In genomic region chr17:83193336-83194188, GRCh38 we compare ENCODE assay signal across 11 cellular contexts.
DNase-seq lines count a peak whose midpoint lies in the region; ATAC-seq and TF ChIP-seq lines count a peak whose summit lies in the region.
"Had no signal": no experiment of that assay in that cellular context is flagged by ENCODE, and none has a peak within 500 bp of the region (broad histone marks: within the 10 kb centered on the region; RNA-seq: fewer than 3 reads in every experiment).

No MANE protein-coding gene starts in this region.

- peak; percentile 4 for DNase-seq in activated CD4-positive, alpha-beta T cell treated with anti-CD3 and anti-CD28 coated beads, Interleukin-2, amount 10 ng/mL, durations not matched to agents 7 days and 5 days
- no peak for DNase-seq in activated CD4-positive, alpha-beta T cell treated with anti-CD3 and anti-CD28 coated beads, Interleukin-2, amount 50 U/mL, for 1 hour
- DNase-seq in activated T-cell treated with anti-CD3 and anti-CD28 coated beads, Interleukin-2, amount 50 U/mL, for 4 hours: peak; percentile 4
- DNase-seq in left lung (peak; percentile 50 to 84), suprapubic skin (ENCODE audit: low spot score in 2 of 2) (peak; percentile 75 to 78), iPS-NIHi7 (ENCODE audit: extremely low spot score) (no peak), GM20000 (ENCODE audit: low spot score) (no peak)
- DNase-seq: brain microvascular endothelial cell, hypothalamus had no signal

- H3K36me3 ChIP-seq in left lung (no peaks in the 10 kb centered on the region), suprapubic skin (no peaks in the 10 kb centered on the region)
- H3K36me3 ChIP-seq: brain microvascular endothelial cell, thyroid gland had no signal

- WGBS in suprapubic skin: 65% methylated on average over 6 of the region's 13 CpGs

- CTCF ChIA-PET in activated CD4-positive, alpha-beta T cell treated with anti-CD3 and anti-CD28 coated beads, Interleukin-2, amount 10 ng/mL, durations not matched to agents 7 days and 5 days (lab: Charles Lee): interaction anchor here (0.8 to 1.1 kb wide), 2 partner anchors 13 to 16 kb away, joined by 3 read pairs; no protein-coding TSS in a partner anchor

- peak in 1 of 2 donors; percentile 32 for ATAC-seq in activated T-cell treated with anti-CD3 and anti-CD28 coated beads, Interleukin-2, amount 50 U/mL, for 4 hours
- peak; percentile 4 for ATAC-seq in left lung
- ATAC-seq in GM19452 (IDR thresholded peaks at IDR 0.05; ENCODE audit: unreplicated experiment): no peak

- no peaks in the 10 kb centered on the region for H3K36me3 Mint-ChIP-seq in activated CD4-positive, alpha-beta T cell treated with anti-CD3 and anti-CD28 coated beads, Interleukin-2, amount 10 ng/mL, durations not matched to agents 7 days and 5 days (ENCODE audit: low read depth)
- H3K36me3 Mint-ChIP-seq in activated T-cell treated with anti-CD3 and anti-CD28 coated beads, Interleukin-2, amount 50 U/mL, for 4 hours (ENCODE audit: insufficient read depth): no peaks in the 10 kb centered on the region

- peaks cover 22% of the 10 kb centered on the region for H3K4me1 Mint-ChIP-seq in activated CD4-positive, alpha-beta T cell treated with anti-CD3 and anti-CD28 coated beads, Interleukin-2, amount 10 ng/mL, durations not matched to agents 7 days and 5 days
- H3K4me1 Mint-ChIP-seq in activated T-cell treated with anti-CD3 and anti-CD28 coated beads, Interleukin-2, amount 50 U/mL, for 4 hours (ENCODE audit: low read depth): peaks cover 9% of the 10 kb centered on the region

- POLR2A ChIA-PET in activated CD4-positive, alpha-beta T cell treated with anti-CD3 and anti-CD28 coated beads, Interleukin-2, amount 10 ng/mL, durations not matched to agents 7 days and 5 days (lab: Charles Lee): interaction anchor here (0.6 kb wide), 1 partner anchor 208 kb away, joined by 4 read pairs; no protein-coding TSS in a partner anchor

- H3K4me1 ChIP-seq in left lung (peaks cover 9 to 53% of the 10 kb centered on the region in 2 donors), suprapubic skin (peaks cover 68% of the 10 kb centered on the region)

- TF ChIP-seq POLR2A in suprapubic skin (IDR thresholded peaks at IDR 0.05): no peak

- H3K4me3 ChIP-seq in left lung (no peak overlapping the region), suprapubic skin (no peak overlapping the region)
- H3K4me3 ChIP-seq: thyroid gland had no signal

- no peak for TF ChIP-seq EP300 in suprapubic skin (IDR thresholded peaks at IDR 0.05)

- no peak overlapping the region for H3K4me3 Mint-ChIP-seq in activated CD4-positive, alpha-beta T cell treated with anti-CD3 and anti-CD28 coated beads, Interleukin-2, amount 10 ng/mL, durations not matched to agents 7 days and 5 days
- H3K4me3 Mint-ChIP-seq in activated T-cell treated with anti-CD3 and anti-CD28 coated beads, Interleukin-2, amount 50 U/mL, for 4 hours: no peak overlapping the region

- H3K27me3 ChIP-seq in left lung: no peaks in the 10 kb centered on the region
- H3K27me3 ChIP-seq in suprapubic skin: no peaks in the 10 kb centered on the region
- H3K27me3 ChIP-seq: brain microvascular endothelial cell, thyroid gland had no signal

- H3K9me3 ChIP-seq in left lung (no peaks in the 10 kb centered on the region), suprapubic skin (no peaks in the 10 kb centered on the region)
- H3K9me3 ChIP-seq: thyroid gland had no signal

- TF ChIP-seq CTCF in left lung (IDR thresholded peaks at IDR 0.05): no peak
- TF ChIP-seq CTCF in suprapubic skin (IDR thresholded peaks at IDR 0.05): no peak
- TF ChIP-seq CTCF in GM20000 (IDR thresholded peaks at IDR 0.05; ENCODE audit: extremely low read depth, missing control alignments): no peak

- no peaks in the 10 kb centered on the region for H3K9me3 Mint-ChIP-seq in activated CD4-positive, alpha-beta T cell treated with anti-CD3 and anti-CD28 coated beads, Interleukin-2, amount 10 ng/mL, durations not matched to agents 7 days and 5 days
- H3K9me3 Mint-ChIP-seq in activated T-cell treated with anti-CD3 and anti-CD28 coated beads, Interleukin-2, amount 50 U/mL, for 4 hours: no peaks in the 10 kb centered on the region

- H3K27me3 Mint-ChIP-seq in activated CD4-positive, alpha-beta T cell treated with anti-CD3 and anti-CD28 coated beads, Interleukin-2, amount 10 ng/mL, durations not matched to agents 7 days and 5 days: no peaks in the 10 kb centered on the region
- no peaks in the 10 kb centered on the region for H3K27me3 Mint-ChIP-seq in activated T-cell treated with anti-CD3 and anti-CD28 coated beads, Interleukin-2, amount 50 U/mL, for 4 hours (ENCODE audit: low read depth)

- H3K27ac Mint-ChIP-seq in activated CD4-positive, alpha-beta T cell treated with anti-CD3 and anti-CD28 coated beads, Interleukin-2, amount 10 ng/mL, durations not matched to agents 7 days and 5 days: peak overlapping the region; percentile 31

- peak overlapping the region in 1 of 2 donors; percentile 34 for H3K27ac ChIP-seq in left lung
- H3K27ac ChIP-seq in suprapubic skin: peak overlapping the region; percentile 83
- H3K27ac ChIP-seq: brain microvascular endothelial cell, thyroid gland had no signal

- intact Hi-C loops in left lung (cut with DNase I): no loop called here

Comparison
In these comparisons a context has a peak if more than half of its experiments do, and no peak if none do; other contexts are left out.
1. DNase-seq: peak in activated CD4-positive, alpha-beta T cell treated with anti-CD3 and anti-CD28 coated beads, Interleukin-2, amount 10 ng/mL, durations not matched to agents 7 days and 5 days (single experiment), activated T-cell treated with anti-CD3 and anti-CD28 coated beads, Interleukin-2, amount 50 U/mL, for 4 hours (single experiment), left lung (2 of 2) and suprapubic skin (2 of 2); none in activated CD4-positive, alpha-beta T cell treated with anti-CD3 and anti-CD28 coated beads, Interleukin-2, amount 50 U/mL, for 1 hour (single experiment), iPS-NIHi7 (single experiment) and GM20000 (single experiment).